ENCODE assay signal across 22 cellular contexts in the genomic region with DNA sequence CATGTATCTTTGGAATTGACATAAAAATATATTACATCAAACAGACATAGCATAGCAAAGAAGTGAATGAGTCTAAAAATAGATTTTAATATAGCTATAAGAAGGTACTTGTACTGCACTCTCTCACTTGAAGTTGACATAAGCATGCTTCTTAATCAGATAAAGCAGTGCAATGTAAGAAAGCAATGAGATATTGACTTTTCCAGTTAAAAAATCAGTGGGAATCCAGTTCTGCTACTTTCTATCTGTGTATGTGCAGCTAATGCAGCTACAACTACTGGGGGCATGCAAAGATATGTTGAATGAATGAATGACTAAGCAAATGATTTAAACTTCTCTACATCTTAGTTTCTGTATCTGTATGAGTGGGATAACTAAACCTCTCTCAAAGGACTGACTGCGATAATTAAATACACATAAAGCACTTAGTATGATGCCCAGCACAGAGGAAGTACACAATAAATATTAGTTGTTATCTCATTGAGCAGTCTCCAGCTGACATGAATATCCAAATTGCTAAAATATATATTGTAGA. TPM values are rescaled to one million over a fixed set of nuclear protein-coding genes. Genes with fewer than 3 reads are reported as not detected.
A peak's percentile ranks its signal among the peaks of the same experiment; 100 is the strongest.
DNase-seq lines count a peak whose midpoint lies in the region; ATAC-seq and TF ChIP-seq lines count a peak whose summit lies in the region.
"Had no signal": no experiment of that assay in that cellular context is flagged by ENCODE, and none has a peak within 500 bp of the region (broad histone marks: within the 10 kb centered on the region; RNA-seq: fewer than 3 reads in every experiment).

No MANE protein-coding gene starts in this region.

- dilution Hi-C loops in mammary epithelial cell (cut with HindIII; ENCODE audit: low sequenced_read_pairs): no loop called here

- H3K4me1 Mint-ChIP-seq in activated B cell treated with CpG ODN at 0.5 μM for 24 hours: peaks cover 24% of the 10 kb centered on the region

- 100% methylated on average over 1 of the region's 1 CpG for WGBS in mammary epithelial cell (ENCODE audit: low coverage, missing lambda C conversion rate)
- WGBS in thyroid gland, 2 donors: 50 to 63% methylated on average over 1 of the region's 1 CpG

- peaks cover 68% of the 10 kb centered on the region for H3K36me3 Mint-ChIP-seq in activated B cell treated with CpG ODN at 0.5 μM for 24 hours (ENCODE audit: low read depth)

- no peak overlapping the region for H2AFZ ChIP-seq in mammary epithelial cell (ENCODE audit: low read depth, low read length)

- peaks cover 12% of the 10 kb centered on the region for H3K79me2 ChIP-seq in mammary epithelial cell (ENCODE audit: insufficient read depth, low read length)

- in situ Hi-C loops in T47D (cut with HindIII; ENCODE audit: low pct_unique_long_range_greater_than_20kb, low sequenced_read_pairs) (no loop called here), mammary epithelial cell (cut with MboI; ENCODE audit: low sequenced_read_pairs in 2 of 2) (no loop called here)

- H3K36me3 ChIP-seq in mammary epithelial cell (ENCODE audit: insufficient read depth, low read length) (peaks cover 1% of the 10 kb centered on the region), thyroid gland (peaks cover 6 to 9% of the 10 kb centered on the region in 2 donors)
- H3K36me3 ChIP-seq: pancreas had no signal

- DNase-seq in T47D (ENCODE audit: low read depth in 1 of 2, low spot score in 1 of 2) (peak; percentile 27 to 43), mammary epithelial cell (no peak), activated B cell treated with CpG ODN at 0.5 μM for 24 hours (no peak), thyroid gland (no peak)
- no peak for DNase-seq in NK-92 treated with Interleukin-12 subunit alpha and Interleukin-12 subunit beta, amount 100 ng/mL, for 24 hours (lab: John Stamatoyannopoulos, UW)
- no peak for DNase-seq in stimulated activated CD8-positive, alpha-beta memory T cell treated with anti-CD3 and anti-CD28 coated beads, Interleukin-4, amount 100 ng/mL, for 48 hours
- DNase-seq: activated CD4-positive, alpha-beta T cell treated with anti-CD3 and anti-CD28 coated beads, Interleukin-2, amount 50 U/mL, for 48 hours; activated naive CD4-positive, alpha-beta T cell treated with anti-CD3 and anti-CD28 coated beads for 36 hours; cerebellar nuclear complex; erythroblast; foreskin keratinocyte; NCI-H1694; NCI-H748 treated with DMSO at 0.1 percent for 48 hours; PC-3; SHP77 treated with DMSO at 0.1 percent for 48 hours; T-helper 1 cell; tibial artery had no signal

- H3K4me3 Mint-ChIP-seq in activated B cell treated with CpG ODN at 0.5 μM for 24 hours: no peak overlapping the region
- H3K4me3 Mint-ChIP-seq: activated naive CD4-positive, alpha-beta T cell treated with anti-CD3 and anti-CD28 coated beads for 36 hours; CD4-positive, CD25-positive, alpha-beta regulatory T cell had no signal

- CTCF ChIA-PET in mammary epithelial cell (lab: Charles Lee; ENCODE audit: low non-redundant PET): no interaction called here
- CTCF ChIA-PET in activated B cell treated with CpG ODN at 0.5 μM for 24 hours (lab: Charles Lee): no interaction called here

- no peaks in the 10 kb centered on the region for H3K4me1 ChIP-seq in mammary epithelial cell (ENCODE audit: insufficient read depth, low read length)
- H3K4me1 ChIP-seq in thyroid gland: peaks cover 19 to 23% of the 10 kb centered on the region in 2 donors
- H3K4me1 ChIP-seq: foreskin keratinocyte, pancreas had no signal

- H3K9me3 Mint-ChIP-seq in activated B cell treated with CpG ODN at 0.5 μM for 24 hours: no peaks in the 10 kb centered on the region
- H3K9me3 Mint-ChIP-seq: activated naive CD4-positive, alpha-beta T cell treated with anti-CD3 and anti-CD28 coated beads for 36 hours had no signal

- no peak for TF ChIP-seq POLR2A in thyroid gland (IDR thresholded peaks at IDR 0.05)

- peak overlapping the region; percentile 65 for H3K27ac Mint-ChIP-seq in activated B cell treated with CpG ODN at 0.5 μM for 24 hours
- H3K27ac Mint-ChIP-seq: activated naive CD4-positive, alpha-beta T cell treated with anti-CD3 and anti-CD28 coated beads for 36 hours had no signal

- no TSS peak for BruUV-seq in mammary epithelial cell (replicated peaks; lab: Mats Ljungman, UMichigan)

- POLR2A ChIA-PET in activated B cell treated with CpG ODN at 0.5 μM for 24 hours (lab: Charles Lee): no interaction called here

- ATAC-seq in HG02610 (IDR thresholded peaks at IDR 0.05; ENCODE audit: unreplicated experiment): peak; percentile 76
- peak; percentile 34 for ATAC-seq in activated B cell treated with CpG ODN at 0.5 μM for 24 hours (ENCODE audit: low read depth)
- ATAC-seq in HG02759 (IDR thresholded peaks at IDR 0.05; ENCODE audit: unreplicated experiment): no peak
- ATAC-seq: foreskin keratinocyte, pancreas, PC-3 had no signal

- no peaks in the 10 kb centered on the region for H4K20me1 ChIP-seq in mammary epithelial cell (ENCODE audit: insufficient read depth, low read length)

- intact Hi-C loops in mammary epithelial cell (cut with micrococcal nuclease) (no loop called here), activated B cell treated with CpG ODN at 0.5 μM for 24 hours (cut with micrococcal nuclease) (no loop called here), thyroid gland (cut with DNase I) (no loop called here)

- TF ChIP-seq CTCF in mammary epithelial cell (conservative IDR thresholded peaks at IDR 0.05 in 1 of 2, IDR thresholded peaks at IDR 0.05 in 1 of 2; ENCODE audit: extremely low read depth in 1 of 2, insufficient read depth in 1 of 2, low read depth in 1 of 2, low read length in 2 of 2) (no peak), activated B cell treated with CpG ODN at 0.5 μM for 24 hours (IDR thresholded peaks at IDR 0.05) (no peak), thyroid gland (IDR thresholded peaks at IDR 0.05) (no peak)

- H3K4me3 ChIP-seq in mammary epithelial cell (replicated peaks in 1 of 3; ENCODE audit: insufficient read depth in 1 of 3, low read depth in 2 of 3, low read length in 3 of 3) (no peak overlapping the region), thyroid gland (replicated peaks in 1 of 3) (no peak overlapping the region)
- H3K4me3 ChIP-seq: lung, pancreas, tibial artery had no signal

- H3K9ac ChIP-seq in mammary epithelial cell (ENCODE audit: insufficient read depth, low read length): no peak overlapping the region

- no peaks in the 10 kb centered on the region for H3K27me3 Mint-ChIP-seq in activated B cell treated with CpG ODN at 0.5 μM for 24 hours
- H3K27me3 Mint-ChIP-seq: CD4-positive, CD25-positive, alpha-beta regulatory T cell had no signal

- H3K9me3 ChIP-seq in mammary epithelial cell (replicated peaks; ENCODE audit: insufficient read depth, low read length) (no peaks in the 10 kb centered on the region), thyroid gland (no peaks in the 10 kb centered on the region)
- H3K9me3 ChIP-seq: pancreas, tibial artery had no signal

- H3K27me3 ChIP-seq in mammary epithelial cell (ENCODE audit: insufficient read depth, low read length) (no peaks in the 10 kb centered on the region), thyroid gland (no peaks in the 10 kb centered on the region)
- H3K27me3 ChIP-seq: foreskin keratinocyte, pancreas, tibial artery had no signal

- no peak overlapping the region for H3K27ac ChIP-seq in mammary epithelial cell (ENCODE audit: insufficient read depth, low read depth, low read length)
- peak overlapping the region in 2 of 3 donors; percentile 20 to 69 for H3K27ac ChIP-seq in thyroid gland
- H3K27ac ChIP-seq: foreskin keratinocyte, pancreas, tibial artery had no signal

- H3K4me2 ChIP-seq in mammary epithelial cell (ENCODE audit: insufficient read depth, low read depth, low read length): no peak overlapping the region

RNA-seq across cellular contexts. Expression of a gene that starts 10.3 kb away (rescaled TPM):
- total RNA-seq in mammary epithelial cell (10 to 100 TPM; 48.9 to 61.2 TPM), activated B cell treated with CpG ODN at 0.5 μM for 24 hours (47.3 and 50.6 TPM in 2 replicates), thyroid gland (10 to 100 TPM; 82.8 to 96.2 (median 89.2) TPM)
- 49.7 TPM for polyA plus RNA-seq in mammary epithelial cell
- polyA minus RNA-seq in mammary epithelial cell: 54.7 TPM

Comparison
In these comparisons a context has a peak if more than half of its experiments do, and no peak if none do; other contexts are left out.
1. DNase-seq: peak in T47D (2 of 2); none in mammary epithelial cell (single experiment), activated B cell treated with CpG ODN at 0.5 μM for 24 hours (single experiment), thyroid gland (0 of 2), NK-92 treated with Interleukin-12 subunit alpha and Interleukin-12 subunit beta, amount 100 ng/mL, for 24 hours (single experiment) and stimulated activated CD8-positive, alpha-beta memory T cell treated with anti-CD3 and anti-CD28 coated beads, Interleukin-4, amount 100 ng/mL, for 48 hours (single experiment).